Comparison of ENCODE assay signal across 1 cellular context in genomic region chr19:4505570-4506448, GRCh38.
TF ChIP-seq lines count a peak whose summit lies in the region.

No MANE protein-coding gene starts in this region.

TF ChIP-seq in HepG2, 621 proteins besides CTCF, POLR2A, EP300 and RAD21:
- no peak for TF ChIP-seq ZNF737 (CRISPR knock-in tag; IDR thresholded peaks at IDR 0.05; ENCODE audit: borderline replicate concordance)
- TF ChIP-seq RARA (CRISPR knock-in tag; IDR thresholded peaks at IDR 0.05), result no peak
- TF ChIP-seq ZFY (CRISPR knock-in tag; IDR thresholded peaks at IDR 0.05), result no peak
- TF ChIP-seq AGO2 (optimal IDR thresholded peaks at IDR 0.05; ENCODE audit: low read depth, low read length), result peak; percentile 83
- no peak for TF ChIP-seq RBM22 (optimal IDR thresholded peaks at IDR 0.05; ENCODE audit: low read length)
- no peak for TF ChIP-seq ZBTB10 (CRISPR knock-in tag; IDR thresholded peaks at IDR 0.05; ENCODE audit: borderline replicate concordance)
- TF ChIP-seq ZMYM3 (CRISPR knock-in tag; IDR thresholded peaks at IDR 0.05), result 0 out of 2 replicates have a peak, but pooled peaks have one; percentile 40
- TF ChIP-seq ZKSCAN5 (CRISPR knock-in tag; IDR thresholded peaks at IDR 0.05), result no peak
